In the genomic region with DNA sequence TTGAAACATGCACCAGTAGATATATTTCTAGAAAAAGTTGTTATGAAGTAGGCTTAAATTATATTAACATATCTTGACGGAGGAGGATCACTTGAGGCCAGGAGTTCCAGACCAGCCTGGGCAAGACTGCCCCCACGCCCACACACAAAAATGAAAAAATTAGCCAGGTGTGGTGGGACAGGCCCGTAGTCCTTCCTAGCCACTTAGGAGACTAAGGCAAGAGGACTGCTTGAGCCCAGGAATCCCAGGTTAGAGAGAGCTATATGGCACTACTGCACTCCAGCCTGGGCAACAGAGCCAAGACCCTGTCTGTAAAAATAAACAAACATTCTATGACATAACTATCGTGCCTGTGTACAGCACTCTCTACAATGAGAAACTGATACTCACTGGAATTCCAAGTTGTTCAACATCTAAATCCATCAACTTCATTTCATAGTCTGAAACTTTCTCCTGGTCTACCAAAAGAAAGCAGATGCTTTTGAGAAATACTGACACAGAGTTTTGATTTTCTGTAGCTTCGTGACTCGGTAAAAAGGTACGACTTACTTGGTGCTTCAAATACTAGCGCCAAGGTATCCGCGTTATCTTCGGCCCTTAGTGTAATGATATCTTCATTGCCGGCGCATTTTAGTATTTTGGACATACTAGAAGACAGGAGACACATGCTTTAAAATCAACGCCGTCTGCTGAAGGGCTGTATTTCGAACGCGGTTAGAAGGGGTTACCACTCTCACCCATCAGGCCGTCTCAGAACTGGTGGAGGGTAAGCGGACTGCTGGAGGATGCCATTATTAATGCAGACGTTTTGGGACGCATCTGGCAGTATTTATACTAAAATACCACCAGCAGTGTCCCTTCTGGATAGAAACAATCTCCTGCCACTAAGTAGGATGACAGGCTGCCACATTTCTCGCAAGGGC, we compare ENCODE assay signal across 8 cellular contexts. TPM values are rescaled to one million over a fixed set of nuclear protein-coding genes. Genes with fewer than 3 reads are reported as not detected.
A peak's percentile ranks its signal among the peaks of the same experiment; 100 is the strongest.
DNase-seq lines count a peak whose midpoint lies in the region; ATAC-seq and TF ChIP-seq lines count a peak whose summit lies in the region.

No MANE protein-coding gene starts in this region.

- H3K4me3 Mint-ChIP-seq in CD4-positive, CD25-positive, alpha-beta regulatory T cell = peak overlapping the region; percentile 93 to 97 (median 95)
- H3K4me3 Mint-ChIP-seq in nephron = peak overlapping the region; percentile 91 to 94 (median 91)

- peaks cover 17 to 42% (median 26%) of the 10 kb centered on the region in 4 donors for H3K4me1 Mint-ChIP-seq in CD4-positive, CD25-positive, alpha-beta regulatory T cell
- peaks cover 29% of the 10 kb centered on the region for H3K4me1 Mint-ChIP-seq in nephron

- no peaks in the 10 kb centered on the region for H3K27me3 ChIP-seq in CD4-positive, CD25-positive, alpha-beta regulatory T cell (ENCODE audit: control insufficient read depth, insufficient read depth, low read length)
- H3K27me3 ChIP-seq in MG63 (no peaks in the 10 kb centered on the region), colonic mucosa (no peaks in the 10 kb centered on the region)

- peak in 1 of 3 donors; percentile 18 for DNase-seq in CD4-positive, CD25-positive, alpha-beta regulatory T cell
- DNase-seq in MG63 (peak; percentile 6), colonic mucosa (no peak), kidney glomerular epithelial cell (lab: John Stamatoyannopoulos, UW) (no peak), mesenteric fat pad (ENCODE audit: low spot score) (no peak), NCI-H128 (lab: John Stamatoyannopoulos, UW; ENCODE audit: unreplicated experiment) (no peak)

- peak overlapping the region; percentile 92 for H3K27ac ChIP-seq in CD4-positive, CD25-positive, alpha-beta regulatory T cell (ENCODE audit: insufficient read depth, low read length, poor library complexity, severe bottlenecking)
- no peak overlapping the region for H3K27ac ChIP-seq in colonic mucosa

- no peak for ATAC-seq in CD4-positive, CD25-positive, alpha-beta regulatory T cell (ENCODE audit: low read depth in 2 of 2)
- no peak for ATAC-seq in GM21360 (IDR thresholded peaks at IDR 0.05; ENCODE audit: unreplicated experiment)

- TF ChIP-seq CTCF in colonic mucosa (IDR thresholded peaks at IDR 0.05) (no peak), nephron (IDR thresholded peaks at IDR 0.05; ENCODE audit: unreplicated experiment in 3 of 3) (no peak)

- H3K9me3 Mint-ChIP-seq in CD4-positive, CD25-positive, alpha-beta regulatory T cell = no peaks in the 10 kb centered on the region
- H3K9me3 Mint-ChIP-seq in nephron = no peaks in the 10 kb centered on the region

- H3K27me3 Mint-ChIP-seq in CD4-positive, CD25-positive, alpha-beta regulatory T cell = peaks cover 4% of the 10 kb centered on the region
- H3K27me3 Mint-ChIP-seq in nephron (ENCODE audit: low read depth) = no peaks in the 10 kb centered on the region

- no peaks in the 10 kb centered on the region for H3K9me3 ChIP-seq in CD4-positive, CD25-positive, alpha-beta regulatory T cell (ENCODE audit: control insufficient read depth in 2 of 2, low read length in 2 of 2)
- H3K9me3 ChIP-seq in MG63 (peaks cover 1% of the 10 kb centered on the region; the same call in 1 of the 2 replicates), colonic mucosa (no peaks in the 10 kb centered on the region)

- peak overlapping the region; percentile 91 for H3K4me3 ChIP-seq in CD4-positive, CD25-positive, alpha-beta regulatory T cell (ENCODE audit: low read depth, low read length)
- H3K4me3 ChIP-seq in MG63 (peak overlapping the region; percentile 89), colonic mucosa (peak overlapping the region; percentile 72)

- H3K36me3 ChIP-seq in CD4-positive, CD25-positive, alpha-beta regulatory T cell (ENCODE audit: control insufficient read depth, insufficient read depth, low read length) = peaks cover 33% of the 10 kb centered on the region
- H3K36me3 ChIP-seq in MG63 (peaks cover 57% of the 10 kb centered on the region), colonic mucosa (no peaks in the 10 kb centered on the region)

- H3K4me1 ChIP-seq in CD4-positive, CD25-positive, alpha-beta regulatory T cell (ENCODE audit: control insufficient read depth, insufficient read depth, low read length, poor library complexity, severe bottlenecking) = peaks cover 29% of the 10 kb centered on the region
- peaks cover 8% of the 10 kb centered on the region for H3K4me1 ChIP-seq in colonic mucosa

- peak overlapping the region; percentile 66 to 98 (median 97) for H3K27ac Mint-ChIP-seq in CD4-positive, CD25-positive, alpha-beta regulatory T cell
- peak overlapping the region; percentile 41 to 95 (median 49) for H3K27ac Mint-ChIP-seq in nephron

- peak overlapping the region; percentile 77 to 97 for H3K9ac ChIP-seq in colonic mucosa (ENCODE audit: low read depth in 2 of 2, low read length in 2 of 2)

- intact Hi-C loops in colonic mucosa (cut with DNase I) = no loop called here

- peaks cover 19% of the 10 kb centered on the region for H3K36me3 Mint-ChIP-seq in CD4-positive, CD25-positive, alpha-beta regulatory T cell
- peaks cover 31% of the 10 kb centered on the region for H3K36me3 Mint-ChIP-seq in nephron (ENCODE audit: low read depth)

RNA-seq across cellular contexts. Expression of a gene that starts 1.3 kb away (rescaled TPM):
- total RNA-seq in CD4-positive, CD25-positive, alpha-beta regulatory T cell = 33.0 TPM
- 10 to 100 TPM; 67.5 to 89.9 (median 76.2) TPM for polyA plus RNA-seq in CD4-positive, CD25-positive, alpha-beta regulatory T cell
- total RNA-seq in MG63 (2014; rRNA removed; shearing (Covaris generic); ENCODE audit: low replicate concordance) = 185 and 256 TPM in 2 replicates
- total RNA-seq in colonic mucosa = 100 to 1,000 TPM in 1 of 2 donors, 10 to 100 TPM in 1; 59.0 to 204 TPM
- 24.6 TPM for total RNA-seq in mesenteric fat pad

RNA-seq across cellular contexts. Expression of a gene that starts 5.6 kb away (rescaled TPM):
- total RNA-seq in CD4-positive, CD25-positive, alpha-beta regulatory T cell = 48.3 TPM
- polyA plus RNA-seq in CD4-positive, CD25-positive, alpha-beta regulatory T cell = 100 to 1,000 TPM; 158 to 237 (median 214) TPM
- total RNA-seq in MG63 (2014; rRNA removed; shearing (Covaris generic); ENCODE audit: low replicate concordance) = 69.9 and 72.2 TPM in 2 replicates
- 10 to 100 TPM; 54.0 to 80.3 TPM for total RNA-seq in colonic mucosa
- total RNA-seq in mesenteric fat pad = 136 TPM

RNA-seq across cellular contexts. Expression of a gene that starts 8.3 kb away (rescaled TPM):
- total RNA-seq in CD4-positive, CD25-positive, alpha-beta regulatory T cell = 77.9 TPM
- polyA plus RNA-seq in CD4-positive, CD25-positive, alpha-beta regulatory T cell = 10 to 100 TPM; 47.6 to 75.4 (median 51.5) TPM
- 3.3 and 4.0 TPM in 2 replicates for total RNA-seq in MG63 (2014; rRNA removed; shearing (Covaris generic); ENCODE audit: low replicate concordance)
- 10 to 100 TPM; 31.7 to 44.3 TPM for total RNA-seq in colonic mucosa
- 56.8 TPM for total RNA-seq in mesenteric fat pad
